8 cellular contexts compared by ENCODE assay signal in the genomic region with DNA sequence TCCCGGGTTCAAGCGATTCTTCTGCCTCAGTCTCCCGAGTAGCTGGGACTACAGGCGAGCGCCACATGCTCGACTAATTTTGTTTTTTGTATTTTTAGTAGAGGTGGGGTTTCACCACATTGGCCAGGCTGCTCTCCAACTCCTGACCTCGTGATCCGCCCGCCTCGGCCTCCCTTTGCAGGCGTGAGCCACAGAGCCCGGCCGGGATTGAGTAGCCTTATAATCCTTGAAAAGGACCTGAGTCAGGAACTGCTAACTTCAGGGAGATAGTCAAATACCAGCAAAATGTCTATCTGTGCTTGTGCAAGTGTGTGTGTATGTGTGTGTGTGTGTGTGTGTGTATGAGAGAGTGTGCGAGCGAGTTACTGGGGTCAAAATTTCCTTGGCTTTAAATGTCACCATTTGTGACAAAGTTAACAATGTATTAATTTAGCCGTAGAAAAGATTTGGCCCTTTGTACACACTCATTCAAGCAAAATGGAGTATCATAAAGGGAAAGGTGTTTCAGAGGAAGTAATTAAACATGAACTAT. TPM values are rescaled to one million over a fixed set of nuclear protein-coding genes. Genes with fewer than 3 reads are reported as not detected.
A peak's percentile ranks its signal among the peaks of the same experiment; 100 is the strongest.
DNase-seq lines count a peak whose midpoint lies in the region; ATAC-seq, FAIRE-seq and TF ChIP-seq lines count a peak whose summit lies in the region.

No MANE protein-coding gene starts in this region.

- peak overlapping the region; percentile 75 for H3K4me3 ChIP-seq in GM06990 (replicated peaks; ENCODE audit: low read depth, low read length)
- peak overlapping the region in 3 of 4 donors; percentile 93 to 97 (median 96) for H3K4me3 ChIP-seq in Peyer's patch
- peak overlapping the region in 2 of 4 donors; percentile 93 to 96 for H3K4me3 ChIP-seq in pancreas

- no peak for TF ChIP-seq POLR2A in Peyer's patch (IDR thresholded peaks at IDR 0.05)
- no peak for TF ChIP-seq POLR2A in erythroblast (IDR thresholded peaks at IDR 0.05; ENCODE audit: low read length)

- no peak for DNase-seq in GM06990 (ENCODE audit: extremely low read depth, insufficient read length)
- DNase-seq in Peyer's patch: peak in 1 of 3 donors; percentile 46
- peak; percentile 24 to 25 for DNase-seq in erythroblast (lab: John Stamatoyannopoulos, UW)
- peak in 2 of 6 donors; percentile 41 to 63 for DNase-seq in pancreas
- no peak for DNase-seq in left lobe of liver (ENCODE audit: low spot score)
- DNase-seq in UCSD-AML1 (lab: John Stamatoyannopoulos, UW; ENCODE audit: unreplicated experiment): no peak

- TF ChIP-seq CTCF in GM06990 (IDR thresholded peaks at IDR 0.05; ENCODE audit: insufficient read depth, low read length, poor library complexity, severe bottlenecking) (no peak), Peyer's patch (IDR thresholded peaks at IDR 0.05) (no peak), pancreas (IDR thresholded peaks at IDR 0.05) (no peak)

- no peaks in the 10 kb centered on the region for H3K4me1 ChIP-seq in Peyer's patch
- H3K4me1 ChIP-seq in pancreas: peaks cover 0 to 20% (median 3%) of the 10 kb centered on the region in 3 donors

- ATAC-seq in pancreas (no peak), left lobe of liver (no peak), HG03469 (IDR thresholded peaks at IDR 0.05; ENCODE audit: unreplicated experiment) (no peak), HG03097 (IDR thresholded peaks at IDR 0.05; ENCODE audit: low FRiP score, unreplicated experiment) (no peak)

- intact Hi-C loops in pancreas (cut with DNase I): no loop called here

- H3K27me3 ChIP-seq in GM06990 (replicated peaks; ENCODE audit: control insufficient read depth, insufficient read depth, low read length): no peaks in the 10 kb centered on the region
- H3K27me3 ChIP-seq in Peyer's patch: no peaks in the 10 kb centered on the region
- H3K27me3 ChIP-seq in pancreas: no peaks in the 10 kb centered on the region

- no peaks in the 10 kb centered on the region for H3K9me3 ChIP-seq in Peyer's patch
- no peaks in the 10 kb centered on the region for H3K9me3 ChIP-seq in pancreas

- H3K36me3 ChIP-seq in GM06990 (ENCODE audit: control insufficient read depth, insufficient read depth, low read length): no peaks in the 10 kb centered on the region; the same call in 1 of the 2 replicates
- H3K36me3 ChIP-seq in Peyer's patch: no peaks in the 10 kb centered on the region
- no peaks in the 10 kb centered on the region for H3K36me3 ChIP-seq in pancreas

- WGBS in pancreas, 2 donors: 22 to 53% methylated on average over 16 of the region's 16 CpGs

- H3K27ac ChIP-seq in Peyer's patch (peak overlapping the region in 3 of 4 donors; percentile 12 to 99 (median 99)), pancreas (peak overlapping the region in 3 of 4 donors; percentile 96 to 99 (median 99))

- no peak for FAIRE-seq in pancreas (lab: Jason Lieb, UNC)

RNA-seq across cellular contexts. Expression of a gene that starts 1.8 kb away (rescaled TPM):
- total RNA-seq in Peyer's patch: 10 to 100 TPM; 40.4 to 83.2 (median 73.7) TPM
- total RNA-seq in pancreas: 10 to 100 TPM in 5 of 6 donors, 1 to 10 TPM in 1; 8.7 to 27.5 (median 16.3) TPM
- 10 to 100 TPM in 1 of 2 donors, 1 to 10 TPM in 1; 5.5 to 16.9 TPM for polyA plus RNA-seq in pancreas
- total RNA-seq in left lobe of liver: 8.4 TPM

RNA-seq across cellular contexts. Expression of a gene that starts 27.4 kb away (rescaled TPM):
- total RNA-seq in Peyer's patch (not detected), pancreas (not detected), left lobe of liver (not detected)
- polyA plus RNA-seq in pancreas: not detected

Comparison
In these comparisons a context has a peak if more than half of its experiments do, and no peak if none do; other contexts are left out.
1. DNase-seq: peak in erythroblast (2 of 2); none in GM06990 (single experiment), left lobe of liver (single experiment) and UCSD-AML1 (single experiment).